Comparison of ENCODE assay signal across 1 cellular context in genomic region chr13:113491418-113491883, GRCh38.
TF ChIP-seq lines count a peak whose summit lies in the region.

No MANE protein-coding gene starts in this region.

TF ChIP-seq in HepG2, 621 proteins besides CTCF, POLR2A, EP300 and RAD21 (continued from another document and continues in another):
- TF ChIP-seq, protein P1, sequence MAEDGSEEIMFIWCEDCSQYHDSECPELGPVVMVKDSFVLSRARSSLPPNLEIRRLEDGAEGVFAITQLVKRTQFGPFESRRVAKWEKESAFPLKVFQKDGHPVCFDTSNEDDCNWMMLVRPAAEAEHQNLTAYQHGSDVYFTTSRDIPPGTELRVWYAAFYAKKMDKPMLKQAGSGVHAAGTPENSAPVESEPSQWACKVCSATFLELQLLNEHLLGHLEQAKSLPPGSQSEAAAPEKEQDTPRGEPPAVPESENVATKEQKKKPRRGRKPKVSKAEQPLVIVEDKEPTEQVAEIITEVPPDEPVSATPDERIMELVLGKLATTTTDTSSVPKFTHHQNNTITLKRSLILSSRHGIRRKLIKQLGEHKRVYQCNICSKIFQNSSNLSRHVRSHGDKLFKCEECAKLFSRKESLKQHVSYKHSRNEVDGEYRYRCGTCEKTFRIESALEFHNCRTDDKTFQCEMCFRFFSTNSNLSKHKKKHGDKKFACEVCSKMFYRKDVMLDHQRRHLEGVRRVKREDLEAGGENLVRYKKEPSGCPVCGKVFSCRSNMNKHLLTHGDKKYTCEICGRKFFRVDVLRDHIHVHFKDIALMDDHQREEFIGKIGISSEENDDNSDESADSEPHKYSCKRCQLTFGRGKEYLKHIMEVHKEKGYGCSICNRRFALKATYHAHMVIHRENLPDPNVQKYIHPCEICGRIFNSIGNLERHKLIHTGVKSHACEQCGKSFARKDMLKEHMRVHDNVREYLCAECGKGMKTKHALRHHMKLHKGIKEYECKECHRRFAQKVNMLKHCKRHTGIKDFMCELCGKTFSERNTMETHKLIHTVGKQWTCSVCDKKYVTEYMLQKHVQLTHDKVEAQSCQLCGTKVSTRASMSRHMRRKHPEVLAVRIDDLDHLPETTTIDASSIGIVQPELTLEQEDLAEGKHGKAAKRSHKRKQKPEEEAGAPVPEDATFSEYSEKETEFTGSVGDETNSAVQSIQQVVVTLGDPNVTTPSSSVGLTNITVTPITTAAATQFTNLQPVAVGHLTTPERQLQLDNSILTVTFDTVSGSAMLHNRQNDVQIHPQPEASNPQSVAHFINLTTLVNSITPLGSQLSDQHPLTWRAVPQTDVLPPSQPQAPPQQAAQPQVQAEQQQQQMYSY (CRISPR knock-in tag; IDR thresholded peaks at IDR 0.05), result 0 out of 2 replicates have a peak, but pooled peaks have one; percentile 17
- TF ChIP-seq, protein P2, sequence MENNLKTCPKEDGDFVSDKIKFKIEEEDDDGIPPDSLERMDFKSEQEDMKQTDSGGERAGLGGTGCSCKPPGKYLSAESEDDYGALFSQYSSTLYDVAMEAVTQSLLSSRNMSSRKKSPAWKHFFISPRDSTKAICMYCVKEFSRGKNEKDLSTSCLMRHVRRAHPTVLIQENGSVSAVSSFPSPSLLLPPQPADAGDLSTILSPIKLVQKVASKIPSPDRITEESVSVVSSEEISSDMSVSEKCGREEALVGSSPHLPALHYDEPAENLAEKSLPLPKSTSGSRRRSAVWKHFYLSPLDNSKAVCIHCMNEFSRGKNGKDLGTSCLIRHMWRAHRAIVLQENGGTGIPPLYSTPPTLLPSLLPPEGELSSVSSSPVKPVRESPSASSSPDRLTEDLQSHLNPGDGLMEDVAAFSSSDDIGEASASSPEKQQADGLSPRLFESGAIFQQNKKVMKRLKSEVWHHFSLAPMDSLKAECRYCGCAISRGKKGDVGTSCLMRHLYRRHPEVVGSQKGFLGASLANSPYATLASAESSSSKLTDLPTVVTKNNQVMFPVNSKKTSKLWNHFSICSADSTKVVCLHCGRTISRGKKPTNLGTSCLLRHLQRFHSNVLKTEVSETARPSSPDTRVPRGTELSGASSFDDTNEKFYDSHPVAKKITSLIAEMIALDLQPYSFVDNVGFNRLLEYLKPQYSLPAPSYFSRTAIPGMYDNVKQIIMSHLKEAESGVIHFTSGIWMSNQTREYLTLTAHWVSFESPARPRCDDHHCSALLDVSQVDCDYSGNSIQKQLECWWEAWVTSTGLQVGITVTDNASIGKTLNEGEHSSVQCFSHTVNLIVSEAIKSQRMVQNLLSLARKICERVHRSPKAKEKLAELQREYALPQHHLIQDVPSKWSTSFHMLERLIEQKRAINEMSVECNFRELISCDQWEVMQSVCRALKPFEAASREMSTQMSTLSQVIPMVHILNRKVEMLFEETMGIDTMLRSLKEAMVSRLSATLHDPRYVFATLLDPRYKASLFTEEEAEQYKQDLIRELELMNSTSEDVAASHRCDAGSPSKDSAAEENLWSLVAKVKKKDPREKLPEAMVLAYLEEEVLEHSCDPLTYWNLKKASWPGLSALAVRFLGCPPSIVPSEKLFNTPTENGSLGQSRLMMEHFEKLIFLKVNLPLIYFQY (CRISPR knock-in tag; IDR thresholded peaks at IDR 0.05; ENCODE audit: borderline replicate concordance), result no peak
- TF ChIP-seq KMT2A (CRISPR knock-in tag; IDR thresholded peaks at IDR 0.05), result no peak
- TF ChIP-seq, protein P3, sequence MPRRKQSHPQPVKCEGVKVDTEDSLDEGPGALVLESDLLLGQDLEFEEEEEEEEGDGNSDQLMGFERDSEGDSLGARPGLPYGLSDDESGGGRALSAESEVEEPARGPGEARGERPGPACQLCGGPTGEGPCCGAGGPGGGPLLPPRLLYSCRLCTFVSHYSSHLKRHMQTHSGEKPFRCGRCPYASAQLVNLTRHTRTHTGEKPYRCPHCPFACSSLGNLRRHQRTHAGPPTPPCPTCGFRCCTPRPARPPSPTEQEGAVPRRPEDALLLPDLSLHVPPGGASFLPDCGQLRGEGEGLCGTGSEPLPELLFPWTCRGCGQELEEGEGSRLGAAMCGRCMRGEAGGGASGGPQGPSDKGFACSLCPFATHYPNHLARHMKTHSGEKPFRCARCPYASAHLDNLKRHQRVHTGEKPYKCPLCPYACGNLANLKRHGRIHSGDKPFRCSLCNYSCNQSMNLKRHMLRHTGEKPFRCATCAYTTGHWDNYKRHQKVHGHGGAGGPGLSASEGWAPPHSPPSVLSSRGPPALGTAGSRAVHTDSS (CRISPR knock-in tag; conservative IDR thresholded peaks at IDR 0.05), result no peak
- TF ChIP-seq SRSF4 (IDR thresholded peaks at IDR 0.05; ENCODE audit: low read depth, low read length, poor library complexity, severe bottlenecking), result no peak
- TF ChIP-seq ATF7-NPFF (CRISPR knock-in tag; IDR thresholded peaks at IDR 0.05; ENCODE audit: low read depth), result no peak
- TF ChIP-seq, protein P4, sequence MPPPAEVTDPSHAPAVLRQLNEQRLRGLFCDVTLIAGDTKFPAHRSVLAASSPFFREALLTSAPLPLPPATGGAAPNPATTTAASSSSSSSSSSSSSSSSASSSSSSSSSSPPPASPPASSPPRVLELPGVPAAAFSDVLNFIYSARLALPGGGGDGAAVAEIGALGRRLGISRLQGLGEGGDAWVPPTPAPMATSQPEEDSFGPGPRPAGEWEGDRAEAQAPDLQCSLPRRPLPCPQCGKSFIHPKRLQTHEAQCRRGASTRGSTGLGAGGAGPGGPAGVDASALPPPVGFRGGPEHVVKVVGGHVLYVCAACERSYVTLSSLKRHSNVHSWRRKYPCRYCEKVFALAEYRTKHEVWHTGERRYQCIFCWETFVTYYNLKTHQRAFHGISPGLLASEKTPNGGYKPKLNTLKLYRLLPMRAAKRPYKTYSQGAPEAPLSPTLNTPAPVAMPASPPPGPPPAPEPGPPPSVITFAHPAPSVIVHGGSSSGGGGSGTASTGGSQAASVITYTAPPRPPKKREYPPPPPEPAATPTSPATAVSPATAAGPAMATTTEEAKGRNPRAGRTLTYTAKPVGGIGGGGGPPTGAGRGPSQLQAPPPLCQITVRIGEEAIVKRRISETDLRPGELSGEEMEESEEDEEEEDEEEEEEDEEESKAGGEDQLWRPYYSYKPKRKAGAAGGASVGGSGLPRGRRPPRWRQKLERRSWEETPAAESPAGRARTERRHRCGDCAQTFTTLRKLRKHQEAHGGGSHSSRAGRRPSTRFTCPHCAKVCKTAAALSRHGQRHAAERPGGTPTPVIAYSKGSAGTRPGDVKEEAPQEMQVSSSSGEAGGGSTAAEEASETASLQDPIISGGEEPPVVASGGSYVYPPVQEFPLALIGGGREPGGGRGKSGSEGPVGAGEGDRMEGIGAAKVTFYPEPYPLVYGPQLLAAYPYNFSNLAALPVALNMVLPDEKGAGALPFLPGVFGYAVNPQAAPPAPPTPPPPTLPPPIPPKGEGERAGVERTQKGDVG (CRISPR knock-in tag; IDR thresholded peaks at IDR 0.05; ENCODE audit: borderline replicate concordance), result no peak
- no peak for TF ChIP-seq FOXO4 (CRISPR knock-in tag; conservative IDR thresholded peaks at IDR 0.05)
- TF ChIP-seq, protein P5, sequence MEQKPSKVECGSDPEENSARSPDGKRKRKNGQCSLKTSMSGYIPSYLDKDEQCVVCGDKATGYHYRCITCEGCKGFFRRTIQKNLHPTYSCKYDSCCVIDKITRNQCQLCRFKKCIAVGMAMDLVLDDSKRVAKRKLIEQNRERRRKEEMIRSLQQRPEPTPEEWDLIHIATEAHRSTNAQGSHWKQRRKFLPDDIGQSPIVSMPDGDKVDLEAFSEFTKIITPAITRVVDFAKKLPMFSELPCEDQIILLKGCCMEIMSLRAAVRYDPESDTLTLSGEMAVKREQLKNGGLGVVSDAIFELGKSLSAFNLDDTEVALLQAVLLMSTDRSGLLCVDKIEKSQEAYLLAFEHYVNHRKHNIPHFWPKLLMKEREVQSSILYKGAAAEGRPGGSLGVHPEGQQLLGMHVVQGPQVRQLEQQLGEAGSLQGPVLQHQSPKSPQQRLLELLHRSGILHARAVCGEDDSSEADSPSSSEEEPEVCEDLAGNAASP (CRISPR knock-in tag; IDR thresholded peaks at IDR 0.05; ENCODE audit: borderline replicate concordance), result no peak
- peak; percentile 8 for TF ChIP-seq ZNF407 (CRISPR knock-in tag; IDR thresholded peaks at IDR 0.05; ENCODE audit: not compliant biosample characterization)
- no peak for TF ChIP-seq ZNF543 (CRISPR knock-in tag; IDR thresholded peaks at IDR 0.05)
- no peak for TF ChIP-seq MTF2 (CRISPR knock-in tag; IDR thresholded peaks at IDR 0.05; ENCODE audit: borderline replicate concordance)
- TF ChIP-seq ZNF652 (CRISPR knock-in tag; IDR thresholded peaks at IDR 0.05; ENCODE audit: borderline replicate concordance, low read depth), result no peak
- TF ChIP-seq PHF8 (CRISPR knock-in tag; IDR thresholded peaks at IDR 0.05), result peak; percentile 50
- TF ChIP-seq KLF16 (CRISPR knock-in tag; IDR thresholded peaks at IDR 0.05), result 0 out of 4 replicates have a peak, but pooled peaks of 1 of the 2 experiments have one; percentile 10
- TF ChIP-seq ZMYM4 (CRISPR knock-in tag; IDR thresholded peaks at IDR 0.05), result no peak
- TF ChIP-seq ZNF136 (CRISPR knock-in tag; IDR thresholded peaks at IDR 0.05; ENCODE audit: low read depth), result 0 out of 2 replicates have a peak, but pooled peaks have one; percentile 3
- no peak for TF ChIP-seq TARDBP (CRISPR knock-in tag; IDR thresholded peaks at IDR 0.05)
- TF ChIP-seq, protein P6, sequence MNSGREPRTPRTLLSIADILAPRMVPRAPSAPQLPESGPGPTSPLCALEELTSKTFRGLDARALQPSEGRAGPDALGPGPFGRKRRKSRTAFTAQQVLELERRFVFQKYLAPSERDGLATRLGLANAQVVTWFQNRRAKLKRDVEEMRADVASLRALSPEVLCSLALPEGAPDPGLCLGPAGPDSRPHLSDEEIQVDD (CRISPR knock-in tag; IDR thresholded peaks at IDR 0.05; ENCODE audit: borderline replicate concordance), result no peak
- no peak for TF ChIP-seq ELF4 (CRISPR knock-in tag; IDR thresholded peaks at IDR 0.05; ENCODE audit: borderline replicate concordance)
- TF ChIP-seq, protein P7, sequence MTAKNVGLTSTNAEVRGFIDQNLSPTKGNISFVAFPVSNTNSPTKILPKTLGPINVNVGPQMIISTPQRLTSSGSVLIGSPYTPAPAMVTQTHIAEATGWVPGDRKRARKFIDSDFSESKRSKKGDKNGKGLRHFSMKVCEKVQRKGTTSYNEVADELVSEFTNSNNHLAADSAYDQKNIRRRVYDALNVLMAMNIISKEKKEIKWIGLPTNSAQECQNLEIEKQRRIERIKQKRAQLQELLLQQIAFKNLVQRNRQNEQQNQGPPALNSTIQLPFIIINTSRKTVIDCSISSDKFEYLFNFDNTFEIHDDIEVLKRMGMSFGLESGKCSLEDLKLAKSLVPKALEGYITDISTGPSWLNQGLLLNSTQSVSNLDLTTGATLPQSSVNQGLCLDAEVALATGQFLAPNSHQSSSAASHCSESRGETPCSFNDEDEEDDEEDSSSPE (CRISPR knock-in tag; IDR thresholded peaks at IDR 0.05), result no peak
- TF ChIP-seq GABPA (IDR thresholded peaks at IDR 0.05; ENCODE audit: low read depth, low read length), result no peak
- no peak for TF ChIP-seq GABPA (CRISPR knock-in tag; IDR thresholded peaks at IDR 0.05; ENCODE audit: low read depth)
- no peak; the same call in 1 of the 2 replicates for TF ChIP-seq MEF2D (CRISPR knock-in tag; IDR thresholded peaks at IDR 0.05)
- no peak for TF ChIP-seq SOX5 (CRISPR knock-in tag; IDR thresholded peaks at IDR 0.05; ENCODE audit: borderline replicate concordance)
- no peak for TF ChIP-seq CENPX (CRISPR knock-in tag; IDR thresholded peaks at IDR 0.05)
